8 cellular contexts compared by ENCODE assay signal in the genomic region with DNA sequence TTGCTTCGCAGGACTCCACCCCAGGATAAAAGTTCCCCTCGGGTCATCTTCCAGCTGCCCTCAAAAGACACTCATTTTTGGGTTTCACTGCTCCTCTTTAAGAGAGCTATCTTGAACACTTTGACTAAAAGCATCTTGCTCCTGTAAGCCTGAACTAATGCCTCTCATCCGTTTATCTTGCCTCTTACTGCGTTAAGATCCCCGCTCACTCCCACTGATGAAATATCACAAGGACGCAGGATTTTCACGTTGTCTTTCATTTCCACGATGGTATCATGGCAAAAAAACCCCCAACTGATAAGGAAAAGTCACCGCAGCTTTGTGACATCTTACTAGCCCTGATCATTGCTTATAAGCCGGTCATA. TPM values are rescaled to one million over a fixed set of nuclear protein-coding genes. Genes with fewer than 3 reads are reported as not detected.
DNase-seq lines count a peak whose midpoint lies in the region; ATAC-seq and TF ChIP-seq lines count a peak whose summit lies in the region.

No MANE protein-coding gene starts in this region.

- H3F3A ChIP-seq in GM23338 (replicated peaks; ENCODE audit: low read depth) (no peaks in the 10 kb centered on the region), smooth muscle cell (ENCODE audit: low read depth) (no peaks in the 10 kb centered on the region)

- H3K9me2 ChIP-seq in GM23338 (ENCODE audit: insufficient read depth) = no peaks in the 10 kb centered on the region

- TF ChIP-seq CTCF in GM23338 (conservative IDR thresholded peaks at IDR 0.05; ENCODE audit: low read depth in 2 of 2) (no peak), WI38 (IDR thresholded peaks at IDR 0.05; ENCODE audit: low read depth, low read length) (no peak), glutamatergic neuron (IDR thresholded peaks at IDR 0.05; ENCODE audit: partially characterized antibody, unreplicated experiment) (no peak), smooth muscle cell (IDR thresholded peaks at IDR 0.05; ENCODE audit: borderline replicate concordance, insufficient read depth, poor library complexity, severe bottlenecking) (no peak), GM13976 (IDR thresholded peaks at IDR 0.05; ENCODE audit: borderline replicate concordance, control extremely low read depth, extremely low read depth, insufficient read depth, missing control alignments) (no peak)

- no peak for ATAC-seq in GM23338
- ATAC-seq in GM21528 (IDR thresholded peaks at IDR 0.05; ENCODE audit: low FRiP score, unreplicated experiment) = no peak

- H3K27me3 Mint-ChIP-seq in GM23338 (ENCODE audit: insufficient read depth, low read depth, poor library complexity) (peaks cover 3% of the 10 kb centered on the region), glutamatergic neuron (ENCODE audit: unreplicated experiment) (peaks cover 3% of the 10 kb centered on the region)

- H3K27ac Mint-ChIP-seq in GM23338 (no peak overlapping the region), glutamatergic neuron (ENCODE audit: unreplicated experiment) (peak overlapping the region; percentile 92)

- H3K27ac ChIP-seq in GM23338 (ENCODE audit: low read depth) = no peak overlapping the region
- H3K27ac ChIP-seq in smooth muscle cell (ENCODE audit: low read depth) = peak overlapping the region; percentile 89

- H2AFZ ChIP-seq in GM23338 = 0 out of 2 replicates have a peak overlapping the region, but pooled peaks have one; percentile 74
- no peak overlapping the region for H2AFZ ChIP-seq in smooth muscle cell (ENCODE audit: low read depth)

- in situ Hi-C loops in GM13976 (cut with MboI; ENCODE audit: low sequenced_read_pairs, unreplicated experiment) = no loop called here

- H3K9me3 Mint-ChIP-seq in GM23338 = no peaks in the 10 kb centered on the region
- H3K9me3 Mint-ChIP-seq in glutamatergic neuron (ENCODE audit: unreplicated experiment) = peaks cover 12% of the 10 kb centered on the region

- H3K79me2 ChIP-seq in GM23338 (replicated peaks; ENCODE audit: insufficient read depth) = peaks cover 37% of the 10 kb centered on the region
- peaks cover 39% of the 10 kb centered on the region for H3K79me2 ChIP-seq in smooth muscle cell (ENCODE audit: low read depth)

- 45% methylated on average over 10 of the region's 10 CpGs for WGBS in smooth muscle cell (ENCODE audit: low lambda C conversion rate)

- H3K4me2 ChIP-seq in GM23338 = peak overlapping the region; percentile 82
- H3K4me2 ChIP-seq in smooth muscle cell = peak overlapping the region; percentile 87

- H3K4me1 Mint-ChIP-seq in GM23338 (peaks cover 6% of the 10 kb centered on the region), glutamatergic neuron (ENCODE audit: low read depth, unreplicated experiment) (peaks cover 3% of the 10 kb centered on the region)

- H3K4me3 ChIP-seq in GM23338 (peak overlapping the region; percentile 75), WI38 (ENCODE audit: low read depth, low read length) (peak overlapping the region; percentile 81), smooth muscle cell (peak overlapping the region; percentile 66)

- H3K36me3 ChIP-seq in GM23338 (ENCODE audit: insufficient read depth) = no peaks in the 10 kb centered on the region
- H3K36me3 ChIP-seq in smooth muscle cell (ENCODE audit: low read depth) = no peaks in the 10 kb centered on the region

- H3K9ac ChIP-seq in smooth muscle cell (ENCODE audit: low read depth) = peak overlapping the region; percentile 89

- H3K4me3 Mint-ChIP-seq in GM23338 = peak overlapping the region; percentile 83
- H3K4me3 Mint-ChIP-seq in glutamatergic neuron (ENCODE audit: unreplicated experiment) = peak overlapping the region; percentile 92

- H3K4me1 ChIP-seq in GM23338 (ENCODE audit: insufficient read depth) = peaks cover 3% of the 10 kb centered on the region
- peaks cover 7% of the 10 kb centered on the region for H3K4me1 ChIP-seq in smooth muscle cell (ENCODE audit: low read depth)

- no peaks in the 10 kb centered on the region for H3K9me3 ChIP-seq in smooth muscle cell (replicated peaks; ENCODE audit: low read depth)

- H4K20me1 ChIP-seq in GM23338 (replicated peaks; ENCODE audit: insufficient read depth) (no peaks in the 10 kb centered on the region), smooth muscle cell (ENCODE audit: low read depth) (peaks cover 7% of the 10 kb centered on the region)

- 0 out of 2 replicates have a peak, but pooled peaks cover 7% of the 10 kb centered on the region for H3K27me3 ChIP-seq in GM23338 (ENCODE audit: insufficient read depth)
- H3K27me3 ChIP-seq in smooth muscle cell (ENCODE audit: low read depth) = no peaks in the 10 kb centered on the region

- peaks cover 5% of the 10 kb centered on the region; the same call in 2 of the 3 replicates for H3K36me3 Mint-ChIP-seq in GM23338 (ENCODE audit: low read depth)
- no peaks in the 10 kb centered on the region for H3K36me3 Mint-ChIP-seq in glutamatergic neuron (ENCODE audit: unreplicated experiment)

- DNase-seq in GM23338 (ENCODE audit: low spot score) (no peak), glutamatergic neuron (no peak), smooth muscle cell (lab: John Stamatoyannopoulos, UW; ENCODE audit: unreplicated experiment) (no peak), GF-D8 (lab: John Stamatoyannopoulos, UW) (no peak), GM13976 (ENCODE audit: low spot score) (no peak), hepatic stellate cell (ENCODE audit: low spot score) (no peak)

TF ChIP-seq in GM23338, 12 proteins besides CTCF, POLR2A, EP300 and RAD21:
- TF ChIP-seq ZNF331 (CRISPR knock-in tag; IDR thresholded peaks at IDR 0.05; ENCODE audit: low read depth) (no peak), JUNB (IDR thresholded peaks at IDR 0.05; ENCODE audit: unreplicated experiment) (no peak), POLR2AphosphoS5 (IDR thresholded peaks at IDR 0.05; ENCODE audit: low read depth) (no peak), NANOG (IDR thresholded peaks at IDR 0.05; ENCODE audit: borderline replicate concordance) (no peak), ZNF114 (CRISPR knock-in tag; IDR thresholded peaks at IDR 0.05) (no peak), CREB1 (CRISPR knock-in tag; IDR thresholded peaks at IDR 0.05; ENCODE audit: low read depth) (no peak), EZH2phosphoT487 (IDR thresholded peaks at IDR 0.05; ENCODE audit: unreplicated experiment) (no peak)
- TF ChIP-seq, protein P1, sequence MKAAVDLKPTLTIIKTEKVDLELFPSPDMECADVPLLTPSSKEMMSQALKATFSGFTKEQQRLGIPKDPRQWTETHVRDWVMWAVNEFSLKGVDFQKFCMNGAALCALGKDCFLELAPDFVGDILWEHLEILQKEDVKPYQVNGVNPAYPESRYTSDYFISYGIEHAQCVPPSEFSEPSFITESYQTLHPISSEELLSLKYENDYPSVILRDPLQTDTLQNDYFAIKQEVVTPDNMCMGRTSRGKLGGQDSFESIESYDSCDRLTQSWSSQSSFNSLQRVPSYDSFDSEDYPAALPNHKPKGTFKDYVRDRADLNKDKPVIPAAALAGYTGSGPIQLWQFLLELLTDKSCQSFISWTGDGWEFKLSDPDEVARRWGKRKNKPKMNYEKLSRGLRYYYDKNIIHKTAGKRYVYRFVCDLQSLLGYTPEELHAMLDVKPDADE (IDR thresholded peaks at IDR 0.05) = no peak
- TF ChIP-seq, protein P2, sequence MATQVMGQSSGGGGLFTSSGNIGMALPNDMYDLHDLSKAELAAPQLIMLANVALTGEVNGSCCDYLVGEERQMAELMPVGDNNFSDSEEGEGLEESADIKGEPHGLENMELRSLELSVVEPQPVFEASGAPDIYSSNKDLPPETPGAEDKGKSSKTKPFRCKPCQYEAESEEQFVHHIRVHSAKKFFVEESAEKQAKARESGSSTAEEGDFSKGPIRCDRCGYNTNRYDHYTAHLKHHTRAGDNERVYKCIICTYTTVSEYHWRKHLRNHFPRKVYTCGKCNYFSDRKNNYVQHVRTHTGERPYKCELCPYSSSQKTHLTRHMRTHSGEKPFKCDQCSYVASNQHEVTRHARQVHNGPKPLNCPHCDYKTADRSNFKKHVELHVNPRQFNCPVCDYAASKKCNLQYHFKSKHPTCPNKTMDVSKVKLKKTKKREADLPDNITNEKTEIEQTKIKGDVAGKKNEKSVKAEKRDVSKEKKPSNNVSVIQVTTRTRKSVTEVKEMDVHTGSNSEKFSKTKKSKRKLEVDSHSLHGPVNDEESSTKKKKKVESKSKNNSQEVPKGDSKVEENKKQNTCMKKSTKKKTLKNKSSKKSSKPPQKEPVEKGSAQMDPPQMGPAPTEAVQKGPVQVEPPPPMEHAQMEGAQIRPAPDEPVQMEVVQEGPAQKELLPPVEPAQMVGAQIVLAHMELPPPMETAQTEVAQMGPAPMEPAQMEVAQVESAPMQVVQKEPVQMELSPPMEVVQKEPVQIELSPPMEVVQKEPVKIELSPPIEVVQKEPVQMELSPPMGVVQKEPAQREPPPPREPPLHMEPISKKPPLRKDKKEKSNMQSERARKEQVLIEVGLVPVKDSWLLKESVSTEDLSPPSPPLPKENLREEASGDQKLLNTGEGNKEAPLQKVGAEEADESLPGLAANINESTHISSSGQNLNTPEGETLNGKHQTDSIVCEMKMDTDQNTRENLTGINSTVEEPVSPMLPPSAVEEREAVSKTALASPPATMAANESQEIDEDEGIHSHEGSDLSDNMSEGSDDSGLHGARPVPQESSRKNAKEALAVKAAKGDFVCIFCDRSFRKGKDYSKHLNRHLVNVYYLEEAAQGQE (IDR thresholded peaks at IDR 0.05; ENCODE audit: unreplicated experiment) = no peak

RNA-seq across cellular contexts. Expression of a gene that starts 0.6 kb away (rescaled TPM):
- total RNA-seq in GM23338 (2014; rRNA removed; shearing (Covaris generic)) = 70.1 and 76.3 TPM in 2 replicates
- 17.8 and 19.2 TPM in 2 replicates for polyA plus RNA-seq in GM23338 (2016; fragmentation: Nextera tagmentation; extraction: Ambion mirVana)
- 77.9 TPM for total RNA-seq in glutamatergic neuron (ENCODE audit: unreplicated experiment)
- total RNA-seq in smooth muscle cell = 61.8 and 79.0 TPM in 2 replicates
- polyA plus RNA-seq in smooth muscle cell = 14.7 and 15.4 TPM in 2 replicates
